17 cellular contexts compared by ENCODE assay signal in the genomic region with DNA sequence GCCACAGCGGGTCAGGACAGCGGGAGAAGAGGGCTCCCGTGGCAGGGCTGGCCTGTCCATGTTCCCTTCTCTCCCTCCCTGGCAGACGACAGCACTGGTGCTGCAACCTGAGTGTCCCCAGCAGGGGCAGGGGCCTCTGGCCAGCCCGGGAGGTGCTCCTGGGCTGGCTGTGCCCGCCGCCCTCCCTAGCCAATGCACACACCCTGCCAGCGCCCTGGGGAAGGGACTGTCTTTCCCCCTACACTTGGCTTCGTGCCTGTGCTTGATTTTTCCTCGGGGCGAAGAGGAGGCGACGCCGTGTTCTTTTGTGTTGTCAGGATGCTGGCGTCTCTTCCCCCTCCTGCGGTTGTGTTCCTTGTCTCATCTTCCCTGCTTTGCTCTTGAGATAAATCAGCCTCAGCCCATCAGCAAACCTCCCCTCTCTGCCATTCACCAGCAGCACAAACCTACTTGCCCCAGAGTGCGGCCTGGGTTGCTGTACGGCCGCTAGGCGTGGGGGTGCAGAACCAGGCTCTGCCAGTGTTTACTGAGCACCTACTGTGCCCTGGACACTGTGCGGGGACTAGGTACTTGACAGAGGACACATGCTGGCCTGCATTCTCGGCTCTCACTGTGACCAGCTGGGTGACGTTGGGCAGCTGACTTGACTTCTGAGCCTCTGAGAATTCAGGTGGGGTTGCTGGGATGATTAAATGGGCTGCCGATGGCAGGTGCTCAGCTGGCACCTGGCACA.
DNase-seq lines count a peak whose midpoint lies in the region; ATAC-seq and TF ChIP-seq lines count a peak whose summit lies in the region.
"Had no signal": no experiment of that assay in that cellular context is flagged by ENCODE, and none has a peak within 500 bp of the region (broad histone marks: within the 10 kb centered on the region; RNA-seq: fewer than 3 reads in every experiment).

No MANE protein-coding gene starts in this region.

- H3K27me3 ChIP-seq in psoas muscle (ENCODE audit: insufficient read depth in 3 of 3, low read length in 2 of 3) (no peaks in the 10 kb centered on the region), spleen (replicated peaks in 1 of 7) (no peaks in the 10 kb centered on the region), suprapubic skin (no peaks in the 10 kb centered on the region)
- H3K27me3 ChIP-seq: tibial nerve had no signal

- intact Hi-C loops in psoas muscle (cut with DNase I) = no loop called here
- intact Hi-C loops in spleen (cut with DNase I; ENCODE audit: low total_unique reads) = no loop called here

- H3K36me3 ChIP-seq in psoas muscle (ENCODE audit: insufficient read depth in 1 of 2, low read depth in 1 of 2) (no peaks in the 10 kb centered on the region), spleen (no peaks in the 10 kb centered on the region), suprapubic skin (no peaks in the 10 kb centered on the region)
- H3K36me3 ChIP-seq: tibial nerve had no signal

- peak overlapping the region; percentile 56 for H3K27ac ChIP-seq in VCaP
- peak overlapping the region; percentile 44 for H3K27ac ChIP-seq in psoas muscle
- no peak overlapping the region for H3K27ac ChIP-seq in spleen
- H3K27ac ChIP-seq in suprapubic skin = no peak overlapping the region
- H3K27ac ChIP-seq: GM23248 had no signal

- peak; percentile 38 to 65 (median 42) for ATAC-seq in psoas muscle
- ATAC-seq: activated CD8-positive, alpha-beta T cell treated with anti-CD3 and anti-CD28 coated beads, Interleukin-2, amount 10 ng/mL, durations not matched to agents 7 days and 5 days; activated T-helper 17 cell treated with anti-CD3 and anti-CD28 coated beads, Interleukin-2, amount 50 U/mL, for 72 hours; mucosa of descending colon had no signal

- H3K4me3 ChIP-seq in psoas muscle = no peak overlapping the region
- no peak overlapping the region for H3K4me3 ChIP-seq in spleen
- H3K4me3 ChIP-seq in suprapubic skin = no peak overlapping the region
- H3K4me3 ChIP-seq: GM23248, mucosa of descending colon, tibial nerve had no signal

- peaks cover 29% of the 10 kb centered on the region for H3K4me1 ChIP-seq in psoas muscle
- peaks cover under 1 to 34% (median 16%) of the 10 kb centered on the region in 6 donors for H3K4me1 ChIP-seq in spleen
- H3K4me1 ChIP-seq in suprapubic skin = peaks cover 53% of the 10 kb centered on the region

- TF ChIP-seq POLR2A in spleen (IDR thresholded peaks at IDR 0.05) = no peak
- no peak for TF ChIP-seq POLR2A in suprapubic skin (IDR thresholded peaks at IDR 0.05)

- TF ChIP-seq CTCF in VCaP (conservative IDR thresholded peaks at IDR 0.05) = no peak
- no peak for TF ChIP-seq CTCF in psoas muscle (IDR thresholded peaks at IDR 0.05)
- TF ChIP-seq CTCF in spleen (IDR thresholded peaks at IDR 0.05 in 8 of 11, conservative IDR thresholded peaks at IDR 0.05 in 3 of 11) = no peak
- TF ChIP-seq CTCF in suprapubic skin (IDR thresholded peaks at IDR 0.05) = no peak

- 47 to 63% (median 48%) methylated on average over 23 to 24 of the region's 24 CpGs for WGBS in psoas muscle, 3 donors
- 85 to 90% (median 86%) methylated on average over 24 of the region's 24 CpGs for WGBS in spleen, 5 donors
- WGBS in suprapubic skin = 65% methylated on average over 19 of the region's 24 CpGs

- TF ChIP-seq EP300 in suprapubic skin (IDR thresholded peaks at IDR 0.05) = no peak

- no peaks in the 10 kb centered on the region for H3K9me3 ChIP-seq in psoas muscle
- H3K9me3 ChIP-seq in spleen = peaks cover 0 to 8% (median 2%) of the 10 kb centered on the region in 8 donors
- no peaks in the 10 kb centered on the region for H3K9me3 ChIP-seq in suprapubic skin
- H3K9me3 ChIP-seq: mucosa of descending colon, tibial nerve had no signal

- DNase-seq in DMS 273 (lab: John Stamatoyannopoulos, UW; ENCODE audit: unreplicated experiment) (peak; percentile 59), DMS 273 treated with DMSO at 0.1 percent for 48 hours (lab: John Stamatoyannopoulos, UW) (no peak), NCI-H2171 treated with DMSO at 0.1 percent for 48 hours (lab: John Stamatoyannopoulos, UW) (peak; percentile 69), psoas muscle (no peak), DMS114 treated with DMSO at 0.1 percent for 48 hours (lab: John Stamatoyannopoulos, UW; ENCODE audit: unreplicated experiment) (no peak), spleen (no peak), suprapubic skin (ENCODE audit: low spot score in 2 of 2) (no peak)
- DNase-seq: 8988T; activated CD8-positive, alpha-beta T cell treated with anti-CD3 and anti-CD28 coated beads, Interleukin-2, amount 10 ng/mL, durations not matched to agents 7 days and 5 days; CD8-positive, alpha-beta memory T cell; GM23248; mucosa of descending colon; NCI-H82; SIG-M5 had no signal

Comparison
In these comparisons a context has a peak if more than half of its experiments do, and no peak if none do; other contexts are left out.
1. DNase-seq: peak in DMS 273 (single experiment) and NCI-H2171 treated with DMSO at 0.1 percent for 48 hours (single experiment); none in DMS 273 treated with DMSO at 0.1 percent for 48 hours (single experiment), psoas muscle (0 of 2), DMS114 treated with DMSO at 0.1 percent for 48 hours (single experiment), spleen (single experiment) and suprapubic skin (0 of 2).
2. H3K27ac ChIP-seq: peak in VCaP (single experiment) and psoas muscle (single experiment); none in spleen (0 of 8) and suprapubic skin (single experiment).